16 cellular contexts compared by ENCODE assay signal in genomic region chr1:224745924-224746323, GRCh38.
DNase-seq lines count a peak whose midpoint lies in the region; ATAC-seq lines count a peak whose summit lies in the region.
"Had no signal": no experiment of that assay in that cellular context is flagged by ENCODE, and none has a peak within 500 bp of the region (broad histone marks: within the 10 kb centered on the region; RNA-seq: fewer than 3 reads in every experiment).

No MANE protein-coding gene starts in this region.

- DNase-seq in activated naive CD4-positive, alpha-beta T cell treated with anti-CD3 and anti-CD28 coated beads for 36 hours, result peak; percentile 52
- no peak for DNase-seq in activated naive CD4-positive, alpha-beta T cell treated with Interleukin-2 at 50 U/mL for 16 hours
- no peak for DNase-seq in central memory CD4-positive, alpha-beta T cell
- DNase-seq in NK-92 treated with Interleukin-12 subunit alpha and Interleukin-12 subunit beta, amount 100 ng/mL, for 24 hours (lab: John Stamatoyannopoulos, UW), result no peak
- DNase-seq in NCI-H146 treated with DMSO at 0.1 percent for 48 hours (lab: John Stamatoyannopoulos, UW; ENCODE audit: unreplicated experiment), result no peak
- no peak for DNase-seq in COLO829 (ENCODE audit: low spot score)
- DNase-seq: activated T-cell treated with anti-CD3 and anti-CD28 coated beads, Interleukin-2, amount 50 U/mL, for 4 hours; heart left ventricle; left ventricle myocardium inferior; NCI-H146; SIG-M5; trophoblast cell had no signal

- ATAC-seq in GM21737 (IDR thresholded peaks at IDR 0.05; ENCODE audit: unreplicated experiment) (peak; percentile 52), HG03354 (IDR thresholded peaks at IDR 0.05; ENCODE audit: poor library complexity, severe bottlenecking, unreplicated experiment) (peak; percentile 58)
- ATAC-seq: heart left ventricle, HepG2 had no signal

- H3K27me3 Mint-ChIP-seq in activated naive CD4-positive, alpha-beta T cell treated with anti-CD3 and anti-CD28 coated beads for 36 hours (ENCODE audit: low read depth), result peaks cover 15% of the 10 kb centered on the region

- peaks cover 25% of the 10 kb centered on the region for H3K4me1 Mint-ChIP-seq in activated naive CD4-positive, alpha-beta T cell treated with anti-CD3 and anti-CD28 coated beads for 36 hours (ENCODE audit: low read depth)

- H3K4me3 Mint-ChIP-seq in activated naive CD4-positive, alpha-beta T cell treated with anti-CD3 and anti-CD28 coated beads for 36 hours, result no peak overlapping the region
- H3K4me3 Mint-ChIP-seq: activated T-cell treated with anti-CD3 and anti-CD28 coated beads, Interleukin-2, amount 50 U/mL, for 4 hours; neural crest cell had no signal

- H3K27ac Mint-ChIP-seq in activated naive CD4-positive, alpha-beta T cell treated with anti-CD3 and anti-CD28 coated beads for 36 hours, result peak overlapping the region; percentile 50

- CTCF ChIA-PET in activated naive CD4-positive, alpha-beta T cell treated with anti-CD3 and anti-CD28 coated beads for 36 hours (lab: Charles Lee), result interaction anchor here (0.7 kb wide), 1 partner anchor 102 kb away, joined by 3 read pairs; no protein-coding TSS in a partner anchor

- no peaks in the 10 kb centered on the region for H3K36me3 Mint-ChIP-seq in activated naive CD4-positive, alpha-beta T cell treated with anti-CD3 and anti-CD28 coated beads for 36 hours (ENCODE audit: low read depth)

- no peaks in the 10 kb centered on the region for H3K9me3 Mint-ChIP-seq in activated naive CD4-positive, alpha-beta T cell treated with anti-CD3 and anti-CD28 coated beads for 36 hours
- H3K9me3 Mint-ChIP-seq: activated T-cell treated with anti-CD3 and anti-CD28 coated beads, Interleukin-2, amount 50 U/mL, for 4 hours; neural crest cell had no signal

- intact Hi-C loops in activated naive CD4-positive, alpha-beta T cell treated with anti-CD3 and anti-CD28 coated beads for 36 hours (cut with micrococcal nuclease), result loop anchor here (1.0 to 5.0 kb wide), 2 partner anchors 11 to 124 kb away; no protein-coding TSS in a partner anchor
